Comparison of ENCODE assay signal across 8 cellular contexts in genomic region chr1:40040511-40041465, GRCh38. TPM values are rescaled to one million over a fixed set of nuclear protein-coding genes. Genes with fewer than 3 reads are reported as not detected.
DNase-seq lines count a peak whose midpoint lies in the region; ATAC-seq and TF ChIP-seq lines count a peak whose summit lies in the region.

Gene CAP1 (plus strand): TSS chr1:40040729. CDS start chr1:40059347, 18,618 bp downstream.

- peaks cover 13 to 23% of the 10 kb centered on the region in 2 donors for H3K36me3 Mint-ChIP-seq in CD14-positive monocyte
- H3K36me3 Mint-ChIP-seq in activated CD4-positive, alpha-beta memory T cell treated with anti-CD3 and anti-CD28 coated beads, Interleukin-2, amount 10 ng/mL, durations not matched to agents 7 days and 5 days (ENCODE audit: low read depth), result peaks cover 65% of the 10 kb centered on the region

- H3K4me1 ChIP-seq in right lobe of liver, result peaks cover 0 to 22% (median 5%) of the 10 kb centered on the region in 4 donors

- under 1% methylated on average over 23 of the region's 65 CpGs for WGBS in right lobe of liver (ENCODE audit: insufficient coverage, low coverage, low lambda C conversion rate, missing lambda C conversion rate)

- CTCF ChIA-PET in activated CD4-positive, alpha-beta memory T cell treated with anti-CD3 and anti-CD28 coated beads, Interleukin-2, amount 10 ng/mL, durations not matched to agents 7 days and 5 days (lab: Charles Lee), result interaction anchor here (0.6 to 2.2 kb wide), 7 partner anchors 9 to 158 kb away, joined by 3 to 8 read pairs (median 4); no protein-coding TSS in a partner anchor

- peak within 1 kb of the TSS; percentile 41 to 99 (median 94) for H3K27ac ChIP-seq in dorsolateral prefrontal cortex
- peak within 1 kb of the TSS; percentile 89 to 97 (median 97) for H3K27ac ChIP-seq in right lobe of liver

- DNase-seq in CD14-positive monocyte (ENCODE audit: low spot score) (peak; percentile 99), NCI-H82 (lab: John Stamatoyannopoulos, UW) (peak; percentile 100), dorsolateral prefrontal cortex (peak; percentile 96 to 100 (median 99)), right lobe of liver (peak; percentile 100)
- DNase-seq in activated CD4-positive, alpha-beta memory T cell treated with anti-CD3 and anti-CD28 coated beads, Interleukin-2, amount 10 ng/mL, durations not matched to agents 7 days and 5 days, result peak; percentile 100
- DNase-seq in stimulated activated CD4-positive, alpha-beta T cell treated with anti-CD3 and anti-CD28 coated beads, Interleukin-4, amount 100 ng/mL, for 48 hours (ENCODE audit: low read depth in 2 of 2), result peak; percentile 100

- intact Hi-C loops in CD14-positive monocyte (cut with micrococcal nuclease) (loop anchor here in 1 of 2 donors (5.0 kb wide), 1 partner anchor 37 kb away; no protein-coding TSS in a partner anchor), dorsolateral prefrontal cortex (cut with DNase I) (loop anchor here (2.0 to 5.0 kb wide), 2 partner anchors 56 to 277 kb away; partner anchors contain the start of genes COL9A2 (in 1 of the 2) and PPT1 (in 1 of the 2)), right lobe of liver (cut with DNase I) (no loop called here)

- TF ChIP-seq CTCF in CD14-positive monocyte (IDR thresholded peaks at IDR 0.05) (no peak), dorsolateral prefrontal cortex (IDR thresholded peaks at IDR 0.05 in 54 of 56, conservative IDR thresholded peaks at IDR 0.05 in 2 of 56; ENCODE audit: low read depth in 1 of 56, partially characterized antibody in 56 of 56) (peak in 38 of 56 donors; percentile 7 to 58 (median 31)), right lobe of liver (IDR thresholded peaks at IDR 0.05) (no peak)

- peak within 1 kb of the TSS; percentile 99 to 100 (median 100) for H3K27ac Mint-ChIP-seq in CD14-positive monocyte
- peak within 1 kb of the TSS; percentile 95 for H3K27ac Mint-ChIP-seq in activated CD4-positive, alpha-beta memory T cell treated with anti-CD3 and anti-CD28 coated beads, Interleukin-2, amount 10 ng/mL, durations not matched to agents 7 days and 5 days

- H3K27me3 ChIP-seq in dorsolateral prefrontal cortex (no peaks in the 10 kb centered on the region), right lobe of liver (no peaks in the 10 kb centered on the region)

- H3K4me3 ChIP-seq in dorsolateral prefrontal cortex (peak within 1 kb of the TSS; percentile 77 to 100 (median 97)), right lobe of liver (peak within 1 kb of the TSS; percentile 90 to 100 (median 96))

- peaks cover 0 to 2% (median 0%) of the 10 kb centered on the region in 7 donors for H3K9me3 Mint-ChIP-seq in CD14-positive monocyte
- H3K9me3 Mint-ChIP-seq in activated CD4-positive, alpha-beta memory T cell treated with anti-CD3 and anti-CD28 coated beads, Interleukin-2, amount 10 ng/mL, durations not matched to agents 7 days and 5 days, result no peaks in the 10 kb centered on the region

- ATAC-seq in GM19397 (IDR thresholded peaks at IDR 0.05; ENCODE audit: unreplicated experiment) (peak; percentile 80), HG03571 (IDR thresholded peaks at IDR 0.05; ENCODE audit: unreplicated experiment) (peak; percentile 77), right lobe of liver (peak; percentile 91 to 97 (median 96))

- H3K9me3 ChIP-seq in right lobe of liver, result no peaks in the 10 kb centered on the region

- POLR2A ChIA-PET in activated CD4-positive, alpha-beta memory T cell treated with anti-CD3 and anti-CD28 coated beads, Interleukin-2, amount 10 ng/mL, durations not matched to agents 7 days and 5 days (lab: Charles Lee), result interaction anchor here (0.5 to 14.1 kb wide), 34 partner anchors 9 to 939 kb away, joined by 3 to 253 read pairs (median 6); partner anchors contain the start of genes CTPS1, MFSD2A, MYCL and NFYC

- H3K4me1 Mint-ChIP-seq in CD14-positive monocyte, result peaks cover 82% of the 10 kb centered on the region
- H3K4me1 Mint-ChIP-seq in activated CD4-positive, alpha-beta memory T cell treated with anti-CD3 and anti-CD28 coated beads, Interleukin-2, amount 10 ng/mL, durations not matched to agents 7 days and 5 days, result peaks cover 56% of the 10 kb centered on the region

- no peak for TF ChIP-seq POLR2A in right lobe of liver (IDR thresholded peaks at IDR 0.05)

- H3K36me3 ChIP-seq in right lobe of liver, result no peaks in the 10 kb centered on the region

- H3K4me3 Mint-ChIP-seq in CD14-positive monocyte, result peak within 1 kb of the TSS; percentile 94 to 99
- H3K4me3 Mint-ChIP-seq in activated CD4-positive, alpha-beta memory T cell treated with anti-CD3 and anti-CD28 coated beads, Interleukin-2, amount 10 ng/mL, durations not matched to agents 7 days and 5 days, result peak within 1 kb of the TSS; percentile 88

- peaks cover 0 to 4% (median 1%) of the 10 kb centered on the region in 3 donors for H3K27me3 Mint-ChIP-seq in CD14-positive monocyte (ENCODE audit: low read depth in 3 of 3)
- H3K27me3 Mint-ChIP-seq in activated CD4-positive, alpha-beta memory T cell treated with anti-CD3 and anti-CD28 coated beads, Interleukin-2, amount 10 ng/mL, durations not matched to agents 7 days and 5 days, result no peaks in the 10 kb centered on the region

RNA-seq across cellular contexts. Expression of gene CAP1, which starts in this region (rescaled TPM):
- polyA plus RNA-seq in CD14-positive monocyte, result 100 to 1,000 TPM; 876 to 941 TPM
- total RNA-seq in activated CD4-positive, alpha-beta memory T cell treated with anti-CD3 and anti-CD28 coated beads, Interleukin-2, amount 10 ng/mL, durations not matched to agents 7 days and 5 days, result 100 to 1,000 TPM; 890 to 908 TPM
- total RNA-seq in dorsolateral prefrontal cortex (100 to 1,000 TPM; 108 to 214 (median 152) TPM), right lobe of liver (100 to 1,000 TPM in 5 of 6 experiments, 10 to 100 TPM in 1; 93.1 to 152 (median 128) TPM)

Comparison
In these comparisons a context has a peak if more than half of its experiments do, and no peak if none do; other contexts are left out.
1. Peak in every context shown above with its lines: DNase-seq, ATAC-seq, H3K4me3 ChIP-seq and H3K27ac ChIP-seq.
2. RNA of gene CAP1 (total RNA-seq): 890 to 908 TPM in activated CD4-positive, alpha-beta memory T cell treated with anti-CD3 and anti-CD28 coated beads, Interleukin-2, amount 10 ng/mL, durations not matched to agents 7 days and 5 days; 108 to 214 TPM in dorsolateral prefrontal cortex and 93.1 to 152 TPM in right lobe of liver; every median in the first group is over 4 times any median in the second.
3. CTCF ChIP-seq: peak in dorsolateral prefrontal cortex (38 of 56); none in CD14-positive monocyte (single experiment) and right lobe of liver (0 of 4).
4. intact Hi-C loops: an anchor here in dorsolateral prefrontal cortex (2.0 to 5.0 kb wide); none called in right lobe of liver.